ENCODE assay signal across 22 cellular contexts in the genomic region with DNA sequence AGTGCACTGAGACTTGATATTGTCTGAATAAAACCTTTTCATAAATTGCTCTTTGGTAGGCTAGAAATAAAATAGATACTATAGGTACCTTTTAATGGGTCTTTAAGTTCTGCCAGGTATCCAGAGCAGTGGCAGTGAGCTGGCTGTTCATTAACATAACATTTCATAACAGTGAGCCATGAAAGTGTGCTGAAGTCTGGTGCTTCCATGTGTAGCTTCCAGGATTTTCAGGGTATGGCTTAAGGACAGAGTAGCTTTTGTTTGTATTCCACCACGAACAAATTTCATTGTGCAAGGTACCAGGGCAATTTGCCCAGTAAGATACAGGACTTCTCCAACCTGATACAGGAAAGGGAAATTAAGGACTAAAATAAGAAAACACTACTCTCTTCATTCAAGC.
"Had no signal": no experiment of that assay in that cellular context is flagged by ENCODE, and none has a peak within 500 bp of the region (broad histone marks: within the 10 kb centered on the region; RNA-seq: fewer than 3 reads in every experiment).

No MANE protein-coding gene starts in this region.

- H3K27ac ChIP-seq: coronary artery, foreskin keratinocyte, lower lobe of right lung, tibial artery had no signal

- H3K27ac Mint-ChIP-seq: activated CD4-positive, alpha-beta memory T cell treated with anti-CD3 and anti-CD28 coated beads for 36 hours; activated naive CD8-positive, alpha-beta T cell treated with anti-CD3 and anti-CD28 coated beads for 36 hours; naive thymus-derived CD4-positive, alpha-beta T cell; stimulated activated naive CD8-positive, alpha-beta T cell treated with anti-CD3 and anti-CD28 coated beads, Interleukin-15, amount 100 ng/mL, for 72 hours had no signal

- FAIRE-seq: bronchial epithelial cell had no signal

- H3K36me3 Mint-ChIP-seq: activated CD4-positive, alpha-beta memory T cell treated with anti-CD3 and anti-CD28 coated beads for 36 hours had no signal

- H3K9me3 ChIP-seq: lower lobe of right lung, tibial artery had no signal

- H3K9me3 Mint-ChIP-seq: activated CD4-positive, alpha-beta memory T cell treated with anti-CD3 and anti-CD28 coated beads for 36 hours; activated naive CD8-positive, alpha-beta T cell treated with anti-CD3 and anti-CD28 coated beads for 36 hours; naive thymus-derived CD4-positive, alpha-beta T cell; neural crest cell; stimulated activated naive CD8-positive, alpha-beta T cell treated with anti-CD3 and anti-CD28 coated beads, Interleukin-15, amount 100 ng/mL, for 72 hours had no signal

- H3K4me3 ChIP-seq: coronary artery, lower lobe of right lung, tibial artery had no signal

- H3K4me1 ChIP-seq: foreskin keratinocyte, lower lobe of right lung, tibial artery had no signal

- H3K36me3 ChIP-seq: lower lobe of right lung, tibial artery had no signal

- DNase-seq: activated CD4-positive, alpha-beta memory T cell treated with anti-CD3 and anti-CD28 coated beads for 36 hours; activated CD4-positive, alpha-beta T cell treated with anti-CD3 and anti-CD28 coated beads for 48 hours; activated naive CD4-positive, alpha-beta T cell treated with Interleukin-2 at 50 U/mL for 16 hours; activated naive CD8-positive, alpha-beta T cell treated with anti-CD3 and anti-CD28 coated beads for 36 hours; activated T-cell treated with anti-CD3 and anti-CD28 coated beads, Interleukin-2, amount 50 U/mL, for 48 hours; amniotic stem cell; erythroblast; foreskin keratinocyte; glutamatergic neuron; hypothalamus; left colon; lower lobe of right lung; naive thymus-derived CD4-positive, alpha-beta T cell; occipital lobe; posterior cingulate gyrus; retina; stimulated activated CD4-positive, alpha-beta T cell treated with anti-CD3 and anti-CD28 coated beads, Interleukin-4, amount 100 ng/mL, for 4 hours; stimulated activated naive CD8-positive, alpha-beta T cell treated with anti-CD3 and anti-CD28 coated beads, Interleukin-15, amount 100 ng/mL, for 72 hours; tibial artery had no signal

- H3K4me1 Mint-ChIP-seq: activated naive CD8-positive, alpha-beta T cell treated with anti-CD3 and anti-CD28 coated beads for 36 hours; naive thymus-derived CD4-positive, alpha-beta T cell; stimulated activated naive CD8-positive, alpha-beta T cell treated with anti-CD3 and anti-CD28 coated beads, Interleukin-15, amount 100 ng/mL, for 72 hours had no signal

- H3K4me3 Mint-ChIP-seq: activated CD4-positive, alpha-beta memory T cell treated with anti-CD3 and anti-CD28 coated beads for 36 hours; activated naive CD8-positive, alpha-beta T cell treated with anti-CD3 and anti-CD28 coated beads for 36 hours; naive thymus-derived CD4-positive, alpha-beta T cell; neural crest cell; stimulated activated naive CD8-positive, alpha-beta T cell treated with anti-CD3 and anti-CD28 coated beads, Interleukin-15, amount 100 ng/mL, for 72 hours had no signal

- H3K27me3 ChIP-seq: foreskin keratinocyte, tibial artery had no signal

- ATAC-seq: foreskin keratinocyte; left colon; lower lobe of right lung; naive thymus-derived CD4-positive, alpha-beta T cell; stimulated activated naive CD8-positive, alpha-beta T cell treated with anti-CD3 and anti-CD28 coated beads, Interleukin-15, amount 100 ng/mL, for 72 hours had no signal

- H3K27me3 Mint-ChIP-seq: activated CD4-positive, alpha-beta memory T cell treated with anti-CD3 and anti-CD28 coated beads for 36 hours; activated naive CD8-positive, alpha-beta T cell treated with anti-CD3 and anti-CD28 coated beads for 36 hours; naive thymus-derived CD4-positive, alpha-beta T cell; stimulated activated naive CD8-positive, alpha-beta T cell treated with anti-CD3 and anti-CD28 coated beads, Interleukin-15, amount 100 ng/mL, for 72 hours had no signal
